In the genomic region with DNA sequence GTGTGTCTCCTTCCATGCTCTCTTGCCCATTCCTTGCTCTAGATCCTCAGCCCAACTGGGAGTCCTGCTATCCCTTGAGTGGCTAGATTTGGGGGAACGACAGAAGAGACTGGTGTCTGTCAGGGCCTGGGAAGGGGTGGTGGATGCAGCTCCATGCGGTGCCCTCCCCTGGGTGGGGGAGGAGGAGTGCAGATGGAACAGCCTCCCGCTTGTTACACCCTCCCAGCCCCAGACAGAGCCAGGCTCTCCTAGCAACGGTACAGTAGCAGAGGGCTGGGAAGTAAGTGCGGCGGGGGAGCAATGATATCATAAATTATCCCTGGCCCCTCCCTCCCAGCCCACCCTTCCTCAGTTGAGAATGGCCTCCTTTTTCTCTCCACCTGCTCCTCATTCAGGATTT, we compare ENCODE assay signal across 1 cellular context.
TF ChIP-seq lines count a peak whose summit lies in the region.

No MANE protein-coding gene starts in this region.

TF ChIP-seq in GM12878, 131 proteins besides CTCF, POLR2A, EP300 and RAD21 (continued from another document):
- TF ChIP-seq NFXL1 (IDR thresholded peaks at IDR 0.05; ENCODE audit: borderline replicate concordance) (no peak), ZNF384 (IDR thresholded peaks at IDR 0.05; ENCODE audit: borderline replicate concordance, low read depth, low read length) (no peak), IKZF1 (conservative IDR thresholded peaks at IDR 0.05) (no peak), NRF1 (conservative IDR thresholded peaks at IDR 0.05; ENCODE audit: low read depth, low read length) (no peak), CBFB (IDR thresholded peaks at IDR 0.05; ENCODE audit: low read depth) (no peak)
